Comparison of ENCODE assay signal across 23 cellular contexts in genomic region chr4:147025042-147025441, GRCh38.
"Had no signal": no experiment of that assay in that cellular context is flagged by ENCODE, and none has a peak within 500 bp of the region (broad histone marks: within the 10 kb centered on the region; RNA-seq: fewer than 3 reads in every experiment).

No MANE protein-coding gene starts in this region.

- H3K4me3 ChIP-seq: MG63, SJSA1 had no signal

- H3K9ac ChIP-seq: SK-N-SH had no signal

- H3K9me3 ChIP-seq: MG63, SJSA1, SK-N-SH had no signal

- H3K4me1 ChIP-seq: SJSA1 had no signal

- H3K4me2 ChIP-seq: SK-N-SH had no signal

- ATAC-seq: HepG2 had no signal

- H3K36me3 ChIP-seq: MG63, SJSA1 had no signal

- DNase-seq: IMR-90, Karpas-422, KG1, MG63, NCI-H1092, NCI-H1436, NCI-H187, NCI-H2029, NCI-H2081 treated with DMSO at 0.1 percent for 48 hours, NCI-H2171, NCI-H226, NCI-H446, NCI-H510A, NCI-H524 treated with DMSO at 0.1 percent for 48 hours, NCI-H69, NCI-H774, Right ventricle myocardium superior, RPMI8226, SIG-M5, SK-N-SH had no signal

- H3K27ac ChIP-seq: SJSA1 had no signal

- H3K27me3 ChIP-seq: MG63, SJSA1 had no signal

- FAIRE-seq: HepG2, RCC 7860 had no signal
